In the genomic region with DNA sequence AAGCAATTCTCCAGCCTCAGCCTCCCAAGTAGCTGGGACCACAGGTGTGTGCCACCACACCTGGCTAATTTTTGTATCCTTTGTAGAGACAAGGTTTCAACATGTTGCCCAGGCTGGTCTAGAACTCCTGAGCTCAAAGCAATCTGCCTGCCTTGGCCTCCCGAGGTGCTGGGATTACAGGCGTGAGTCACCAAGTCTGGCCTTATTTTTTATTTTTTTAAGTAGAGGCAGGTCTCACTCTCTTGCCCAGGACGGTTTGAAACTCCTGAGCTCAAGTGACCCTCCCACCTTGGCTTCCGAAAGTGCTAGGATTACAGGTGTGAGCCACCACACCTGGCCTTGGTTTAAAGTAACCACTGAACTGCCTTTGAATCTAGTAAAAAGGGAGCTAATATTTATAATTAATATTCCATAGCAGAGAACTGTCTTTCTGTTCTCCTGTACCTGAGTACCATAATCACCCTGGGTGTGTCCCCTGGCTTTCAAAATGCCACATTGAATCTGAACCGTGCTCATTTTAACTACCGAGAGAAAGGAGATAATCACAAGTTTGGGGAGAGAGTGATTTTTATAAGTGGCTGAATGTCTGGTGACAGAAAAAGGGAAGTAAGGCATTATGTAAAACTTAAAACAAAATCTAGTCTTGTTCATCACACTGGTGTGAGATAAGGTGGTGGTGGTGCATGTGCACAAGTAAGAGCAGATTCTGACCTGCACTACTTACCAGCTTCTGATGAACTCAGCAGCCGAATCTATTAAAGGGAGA, we compare ENCODE assay signal across 9 cellular contexts. TPM values are rescaled to one million over a fixed set of nuclear protein-coding genes. Genes with fewer than 3 reads are reported as not detected.
DNase-seq lines count a peak whose midpoint lies in the region; ATAC-seq and TF ChIP-seq lines count a peak whose summit lies in the region.
"Had no signal": no experiment of that assay in that cellular context is flagged by ENCODE, and none has a peak within 500 bp of the region (broad histone marks: within the 10 kb centered on the region; RNA-seq: fewer than 3 reads in every experiment).

No MANE protein-coding gene starts in this region.

- H3K4me1 ChIP-seq in HEK293 (ENCODE audit: control insufficient read depth, insufficient read depth, low read length), result peaks cover 17% of the 10 kb centered on the region
- H3K4me1 ChIP-seq in mucosa of descending colon (ENCODE audit: low read depth), result peaks cover 11% of the 10 kb centered on the region

- CTCF ChIA-PET in HEK293 (lab: Yijun Ruan, JAX), result interaction anchor here (0.5 to 1.8 kb wide), 6 partner anchors 12 to 202 kb away, joined by 3 to 6 read pairs (median 4); no protein-coding TSS in a partner anchor

- no peak overlapping the region for H3K27ac ChIP-seq in HEK293 (ENCODE audit: extremely low read depth, low read depth, low read length)

- TF ChIP-seq CTCF in HEK293 (tag by site-specific recombination; IDR thresholded peaks at IDR 0.05) (no peak), mucosa of descending colon (IDR thresholded peaks at IDR 0.05) (no peak)

- POLR2A ChIA-PET in HEK293 (lab: Yijun Ruan, JAX), result interaction anchor here (0.6 kb wide), 1 partner anchor 211 kb away, joined by 3 read pairs; no protein-coding TSS in a partner anchor

- H3K9me3 ChIP-seq in HEK293 (ENCODE audit: control insufficient read depth, insufficient read depth, low read depth, low read length), result no peaks in the 10 kb centered on the region
- no peaks in the 10 kb centered on the region for H3K9me3 ChIP-seq in mucosa of descending colon

- H3K4me3 ChIP-seq in HEK293 (ENCODE audit: low read depth, low read length) (no peak overlapping the region), mucosa of descending colon (no peak overlapping the region)

- peak; percentile 72 for DNase-seq in NAMALWA (ENCODE audit: low spot score)
- no peak for DNase-seq in mucosa of descending colon
- no peak for DNase-seq in stimulated activated CD8-positive, alpha-beta memory T cell treated with anti-CD3 and anti-CD28 coated beads, Interleukin-4, amount 100 ng/mL, for 48 hours
- DNase-seq in NCI-H1436 treated with DMSO at 0.1 percent for 48 hours (lab: John Stamatoyannopoulos, UW), result no peak
- no peak for DNase-seq in T-helper 2 cell
- no peak for DNase-seq in foreskin melanocyte
- DNase-seq: NCI-H1417 treated with DMSO at 0.1 percent for 48 hours had no signal

- intact Hi-C loops in mucosa of descending colon (cut with DNase I, micrococcal nuclease), result no loop called here

- H3K36me3 ChIP-seq in HEK293 (ENCODE audit: control insufficient read depth in 2 of 2, insufficient read depth in 1 of 2, low read length in 2 of 2) (no peaks in the 10 kb centered on the region), mucosa of descending colon (ENCODE audit: low read depth) (no peaks in the 10 kb centered on the region)

- peak; percentile 74 for ATAC-seq in GM18511 (IDR thresholded peaks at IDR 0.05; ENCODE audit: unreplicated experiment)
- peak; percentile 45 for ATAC-seq in mucosa of descending colon

TF ChIP-seq in HEK293, 187 proteins besides CTCF, POLR2A, EP300 and RAD21:
- TF ChIP-seq HOXC10 (CRISPR knock-in tag; IDR thresholded peaks at IDR 0.05) (no peak), SCRT2 (tag by site-specific recombination; IDR thresholded peaks at IDR 0.05) (peak; percentile 60; the same call in 1 of the 2 replicates), ZNF785 (tag by site-specific recombination; IDR thresholded peaks at IDR 0.05) (no peak), ZNF10 (tag by site-specific recombination; IDR thresholded peaks at IDR 0.05) (0 out of 2 replicates have a peak, but pooled peaks have one; percentile 12), PRDM1 (tag by site-specific recombination; IDR thresholded peaks at IDR 0.05) (peak; percentile 90)
- TF ChIP-seq, protein P1, sequence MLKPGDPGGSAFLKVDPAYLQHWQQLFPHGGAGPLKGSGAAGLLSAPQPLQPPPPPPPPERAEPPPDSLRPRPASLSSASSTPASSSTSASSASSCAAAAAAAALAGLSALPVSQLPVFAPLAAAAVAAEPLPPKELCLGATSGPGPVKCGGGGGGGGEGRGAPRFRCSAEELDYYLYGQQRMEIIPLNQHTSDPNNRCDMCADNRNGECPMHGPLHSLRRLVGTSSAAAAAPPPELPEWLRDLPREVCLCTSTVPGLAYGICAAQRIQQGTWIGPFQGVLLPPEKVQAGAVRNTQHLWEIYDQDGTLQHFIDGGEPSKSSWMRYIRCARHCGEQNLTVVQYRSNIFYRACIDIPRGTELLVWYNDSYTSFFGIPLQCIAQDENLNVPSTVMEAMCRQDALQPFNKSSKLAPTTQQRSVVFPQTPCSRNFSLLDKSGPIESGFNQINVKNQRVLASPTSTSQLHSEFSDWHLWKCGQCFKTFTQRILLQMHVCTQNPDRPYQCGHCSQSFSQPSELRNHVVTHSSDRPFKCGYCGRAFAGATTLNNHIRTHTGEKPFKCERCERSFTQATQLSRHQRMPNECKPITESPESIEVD (tag by site-specific recombination; IDR thresholded peaks at IDR 0.05), result peak; percentile 44; the same call in 1 of the 2 replicates

RNA-seq across cellular contexts. Expression of a gene that starts 56.6 kb away (rescaled TPM):
- 10 to 100 TPM; 51.8 to 72.1 (median 65.6) TPM for total RNA-seq in mucosa of descending colon
